Comparison of ENCODE assay signal across 1 cellular context in the genomic region with DNA sequence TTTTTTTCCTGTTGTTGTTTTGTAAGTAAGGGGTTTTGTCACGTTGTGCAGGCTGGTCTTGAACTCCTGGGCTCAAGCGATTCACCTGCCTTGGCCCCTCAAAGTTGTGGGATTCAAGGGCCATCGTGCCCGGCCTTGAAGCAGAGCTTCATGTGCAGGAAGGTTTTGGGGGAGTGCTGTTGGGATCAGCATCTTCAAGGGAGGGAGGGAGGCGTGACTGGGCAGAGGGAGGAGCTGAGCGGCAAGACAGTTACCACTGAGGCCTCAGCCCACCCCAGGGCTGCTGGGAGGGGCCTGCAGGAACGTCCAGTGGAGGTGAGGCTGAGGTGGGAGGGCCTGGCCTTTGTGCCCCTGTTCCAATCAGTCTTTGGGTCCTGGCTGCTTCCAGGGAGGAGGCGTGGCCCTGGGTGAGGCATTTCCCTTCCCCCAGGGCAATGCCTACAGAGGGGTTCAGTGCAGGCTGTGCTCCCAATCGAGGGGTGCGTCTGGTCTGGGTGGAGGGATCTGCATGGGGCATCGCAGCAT.
TF ChIP-seq lines count a peak whose summit lies in the region.

No MANE protein-coding gene starts in this region.

TF ChIP-seq in K562, 482 proteins besides CTCF, POLR2A, EP300 and RAD21:
- TF ChIP-seq FOXA1 (IDR thresholded peaks at IDR 0.05; ENCODE audit: borderline replicate concordance) = no peak
- TF ChIP-seq, protein P1, sequence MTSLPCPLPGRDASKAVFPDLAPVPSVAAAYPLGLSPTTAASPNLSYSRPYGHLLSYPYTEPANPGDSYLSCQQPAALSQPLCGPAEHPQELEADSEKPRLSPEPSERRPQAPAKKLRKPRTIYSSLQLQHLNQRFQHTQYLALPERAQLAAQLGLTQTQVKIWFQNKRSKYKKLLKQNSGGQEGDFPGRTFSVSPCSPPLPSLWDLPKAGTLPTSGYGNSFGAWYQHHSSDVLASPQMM (CRISPR knock-in tag; IDR thresholded peaks at IDR 0.05) = no peak
- TF ChIP-seq ATF1 (CRISPR knock-in tag; IDR thresholded peaks at IDR 0.05) = no peak
- TF ChIP-seq ATF1 (tag; IDR thresholded peaks at IDR 0.05) = no peak
- TF ChIP-seq SMARCA5 (IDR thresholded peaks at IDR 0.05) = no peak
- no peak for TF ChIP-seq ZNF561 (CRISPR knock-in tag; conservative IDR thresholded peaks at IDR 0.05)
- no peak for TF ChIP-seq LEF1 (IDR thresholded peaks at IDR 0.05)
- TF ChIP-seq, protein P2, sequence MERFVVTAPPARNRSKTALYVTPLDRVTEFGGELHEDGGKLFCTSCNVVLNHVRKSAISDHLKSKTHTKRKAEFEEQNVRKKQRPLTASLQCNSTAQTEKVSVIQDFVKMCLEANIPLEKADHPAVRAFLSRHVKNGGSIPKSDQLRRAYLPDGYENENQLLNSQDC (CRISPR knock-in tag; IDR thresholded peaks at IDR 0.05) = no peak
- TF ChIP-seq SUPT5H (IDR thresholded peaks at IDR 0.05) = no peak
